ENCODE assay signal across 8 cellular contexts in the genomic region with DNA sequence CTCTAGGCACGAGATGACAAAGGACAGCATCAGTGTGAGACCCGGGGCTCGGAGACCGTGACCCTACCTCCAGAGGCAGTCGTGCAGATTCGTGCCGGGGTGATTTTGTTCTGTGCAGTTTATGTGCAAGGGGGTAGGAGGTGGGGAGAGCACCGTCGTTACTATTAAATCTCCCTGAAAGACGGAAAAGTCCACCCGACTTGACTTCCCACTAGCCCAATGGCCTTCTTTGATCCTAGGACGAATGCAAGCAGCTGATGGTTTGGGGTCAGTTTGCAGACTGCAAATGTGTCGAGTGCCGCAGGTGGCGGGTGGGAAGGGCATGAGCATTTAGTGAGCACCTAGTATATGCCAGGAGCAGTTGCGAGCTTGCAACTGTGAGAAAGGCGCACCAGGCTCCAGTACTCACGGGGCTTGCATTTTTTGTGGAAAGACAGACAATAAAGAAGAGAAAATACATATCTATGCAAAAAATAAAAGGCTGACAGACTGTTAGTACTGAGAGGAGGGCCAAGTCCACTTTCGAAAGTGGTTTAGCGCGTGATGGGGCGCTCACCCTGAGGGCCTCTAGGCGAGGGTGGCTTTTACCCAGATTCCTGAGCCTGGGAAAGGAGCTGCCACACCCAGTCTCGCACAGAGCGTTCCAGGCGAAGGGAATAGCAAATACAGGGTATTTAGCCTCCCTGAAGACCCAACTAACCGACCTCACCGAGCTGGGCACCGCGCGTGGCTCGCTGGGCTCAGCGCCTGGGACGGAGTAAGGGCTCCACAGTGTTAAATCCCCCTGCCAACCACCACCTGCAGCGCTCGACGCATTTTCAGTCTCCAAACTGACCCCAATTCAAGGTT. TPM values are rescaled to one million over a fixed set of nuclear protein-coding genes. Genes with fewer than 3 reads are reported as not detected.
A peak's percentile ranks its signal among the peaks of the same experiment; 100 is the strongest.
DNase-seq lines count a peak whose midpoint lies in the region; ATAC-seq and FAIRE-seq lines count a peak whose summit lies in the region.

No MANE protein-coding gene starts in this region.

- peak overlapping the region; percentile 93 for H4K12ac ChIP-seq in trophoblast cell (ENCODE audit: low read depth, low read length)

- H2BK12ac ChIP-seq in trophoblast cell (ENCODE audit: low read length), result no peak overlapping the region

- H3K4ac ChIP-seq in trophoblast cell (ENCODE audit: low read depth, low read length), result no peak overlapping the region

- peaks cover 4% of the 10 kb centered on the region for H3K79me2 ChIP-seq in trophoblast cell (ENCODE audit: control insufficient read depth, insufficient read depth, low read length, poor library complexity)

- peaks cover 6% of the 10 kb centered on the region for H3K27me3 ChIP-seq in trophoblast cell (ENCODE audit: insufficient read depth, low read length)

- peak overlapping the region; percentile 80 for H4K91ac ChIP-seq in trophoblast cell (ENCODE audit: low read depth, low read length)

- H3K23ac ChIP-seq in trophoblast cell (ENCODE audit: low read length), result no peak overlapping the region

- H3K36me3 Mint-ChIP-seq in activated T-cell treated with anti-CD3 and anti-CD28 coated beads, Interleukin-2, amount 50 U/mL, for 72 hours (ENCODE audit: insufficient read depth in 2 of 2), result no peaks in the 10 kb centered on the region

- peak overlapping the region; percentile 96 to 97 for H3K4me3 Mint-ChIP-seq in activated T-cell treated with anti-CD3 and anti-CD28 coated beads, Interleukin-2, amount 50 U/mL, for 72 hours

- intact Hi-C loops in head of caudate nucleus (cut with DNase I), result loop anchor here (10.0 kb wide), 1 partner anchor 84 kb away; no protein-coding TSS in a partner anchor

- H2BK120ac ChIP-seq in trophoblast cell (ENCODE audit: insufficient read depth, low read length, poor library complexity), result peak overlapping the region; percentile 85

- FAIRE-seq in HTR-8/SVneo (lab: Jason Lieb, UNC), result no peak

- H3K27ac Mint-ChIP-seq in activated T-cell treated with anti-CD3 and anti-CD28 coated beads, Interleukin-2, amount 50 U/mL, for 72 hours, result peak overlapping the region; percentile 58

- ATAC-seq in GM21786 (IDR thresholded peaks at IDR 0.05; ENCODE audit: unreplicated experiment), result peak; percentile 13
- peak; percentile 25 to 31 for ATAC-seq in activated T-cell treated with anti-CD3 and anti-CD28 coated beads, Interleukin-2, amount 50 U/mL, for 72 hours (replicated peaks in 1 of 2)

- H3K4me1 ChIP-seq in ES-I3 (ENCODE audit: insufficient read depth, low read length), result peaks cover 18% of the 10 kb centered on the region
- H3K4me1 ChIP-seq in trophoblast cell (ENCODE audit: control insufficient read depth in 1 of 2, insufficient read depth in 2 of 2, low read length in 2 of 2), result peaks cover 8 to 15% of the 10 kb centered on the region in 2 experiments

- H4K8ac ChIP-seq in trophoblast cell (ENCODE audit: low read depth, low read length), result peak overlapping the region; percentile 96

- peak overlapping the region; percentile 59 for H3K27ac ChIP-seq in trophoblast cell (ENCODE audit: low read depth, low read length)

- peak overlapping the region; percentile 81 for H3K4me3 ChIP-seq in trophoblast cell (ENCODE audit: low read depth, low read length)

- peak overlapping the region; percentile 56 for H3K9ac ChIP-seq in ES-I3 (ENCODE audit: low read depth, low read length)
- H3K9ac ChIP-seq in trophoblast cell (ENCODE audit: low read length), result peak overlapping the region; percentile 7

- peak overlapping the region; percentile 68 for H2AFZ ChIP-seq in trophoblast cell (ENCODE audit: insufficient read depth, low read length, poor library complexity)

- peaks cover 55% of the 10 kb centered on the region for H3K4me1 Mint-ChIP-seq in activated T-cell treated with anti-CD3 and anti-CD28 coated beads, Interleukin-2, amount 50 U/mL, for 72 hours (ENCODE audit: low read depth)

- no peaks in the 10 kb centered on the region for H3K27me3 Mint-ChIP-seq in activated T-cell treated with anti-CD3 and anti-CD28 coated beads, Interleukin-2, amount 50 U/mL, for 72 hours (ENCODE audit: low read depth)

- H3K9me3 Mint-ChIP-seq in activated T-cell treated with anti-CD3 and anti-CD28 coated beads, Interleukin-2, amount 50 U/mL, for 72 hours, result no peaks in the 10 kb centered on the region

- H3K79me1 ChIP-seq in trophoblast cell (ENCODE audit: low read length), result peaks cover 11% of the 10 kb centered on the region

- peak overlapping the region; percentile 91 for H3K14ac ChIP-seq in trophoblast cell (ENCODE audit: low read length)

- H2AK5ac ChIP-seq in trophoblast cell (ENCODE audit: low read length), result no peak overlapping the region

- H3K4me2 ChIP-seq in trophoblast cell (ENCODE audit: low read length), result peak overlapping the region; percentile 90

- H3K36me3 ChIP-seq in ES-I3 (ENCODE audit: insufficient read depth, low read length), result no peaks in the 10 kb centered on the region
- H3K36me3 ChIP-seq in trophoblast cell (ENCODE audit: control insufficient read depth in 1 of 2, insufficient read depth in 2 of 2, low read length in 2 of 2), result no peaks in the 10 kb centered on the region

- H3K18ac ChIP-seq in trophoblast cell (ENCODE audit: low read length), result peak overlapping the region; percentile 42

- peak; percentile 56 for DNase-seq in LoVo (ENCODE audit: low spot score)
- peak; percentile 57 for DNase-seq in activated T-cell treated with anti-CD3 and anti-CD28 coated beads, Interleukin-2, amount 50 U/mL, for 72 hours
- DNase-seq in head of caudate nucleus, result peak in 28 of 42 donors; percentile 5 to 58 (median 22)
- DNase-seq in trophoblast cell, result peak; percentile 67 to 76
- DNase-seq in amniotic stem cell (lab: John Stamatoyannopoulos, UW), result no peak
- no peak for DNase-seq in HTR-8/SVneo (ENCODE audit: insufficient read length, low spot score)

- H3K9me3 ChIP-seq in ES-I3 (ENCODE audit: control insufficient read depth, insufficient read depth, low read length), result no peaks in the 10 kb centered on the region
- no peaks in the 10 kb centered on the region for H3K9me3 ChIP-seq in trophoblast cell (ENCODE audit: insufficient read depth, low read depth, low read length)

- H2BK5ac ChIP-seq in trophoblast cell (ENCODE audit: low read depth, low read length, poor library complexity), result peak overlapping the region; percentile 83

- no CpG with 5 or more reads among the region's 37 CpGs for WGBS in trophoblast cell (ENCODE audit: extremely low coverage, insufficient coverage, insufficient read length)

RNA-seq across cellular contexts. Expression of gene OSBPL3, which starts 0.9 kb away (rescaled TPM):
- total RNA-seq in activated T-cell treated with anti-CD3 and anti-CD28 coated beads, Interleukin-2, amount 50 U/mL, for 72 hours, result 10 to 100 TPM; 52.9 to 53.0 TPM
- polyA plus RNA-seq in trophoblast cell (2013), result 6.8 and 8.0 TPM in 2 replicates

Comparison
In these comparisons a context has a peak if more than half of its experiments do, and no peak if none do; other contexts are left out.
1. DNase-seq: peak in LoVo (single experiment), activated T-cell treated with anti-CD3 and anti-CD28 coated beads, Interleukin-2, amount 50 U/mL, for 72 hours (2 of 2), head of caudate nucleus (28 of 42) and trophoblast cell (2 of 2); none in amniotic stem cell (single experiment) and HTR-8/SVneo (single experiment).